In the genomic region with DNA sequence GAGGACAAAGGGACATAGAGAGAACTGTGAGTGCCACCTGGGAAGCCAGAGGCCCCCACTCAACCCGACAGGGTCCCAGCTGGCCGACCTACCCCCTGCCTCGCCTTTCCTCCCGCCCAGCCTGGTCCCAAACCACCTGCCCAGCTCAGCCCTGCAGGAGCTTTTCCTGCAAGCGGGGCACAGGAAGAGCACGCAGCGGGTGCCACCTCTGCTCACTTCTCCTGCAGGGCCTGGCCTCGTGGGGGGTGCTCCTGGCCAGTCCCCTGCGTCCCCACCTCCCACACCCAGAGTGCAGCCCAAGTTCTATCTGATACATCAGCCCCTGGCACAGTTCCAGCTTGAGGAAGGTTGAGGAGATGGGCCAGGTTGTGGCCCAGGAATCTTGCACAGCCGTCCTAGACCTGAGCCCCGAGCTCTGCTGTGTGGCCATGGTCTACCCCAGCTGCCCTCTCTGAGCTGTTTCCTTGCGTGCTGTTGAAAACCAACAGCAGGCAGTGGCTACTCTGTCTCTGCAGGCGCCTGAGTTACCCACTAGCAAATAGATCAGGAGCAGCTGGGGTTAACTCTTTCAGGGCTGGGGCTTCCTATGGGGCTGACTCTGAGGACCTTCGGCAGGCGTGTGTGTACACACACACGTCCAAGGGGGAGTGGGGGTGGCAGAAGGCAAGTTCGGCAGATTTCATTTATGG, we compare ENCODE assay signal across 8 cellular contexts. TPM values are rescaled to one million over a fixed set of nuclear protein-coding genes. Genes with fewer than 3 reads are reported as not detected.
DNase-seq lines count a peak whose midpoint lies in the region; ATAC-seq and TF ChIP-seq lines count a peak whose summit lies in the region.

No MANE protein-coding gene starts in this region.

- H3K9me3 Mint-ChIP-seq in activated naive CD4-positive, alpha-beta T cell treated with anti-CD3 and anti-CD28 coated beads for 36 hours = no peaks in the 10 kb centered on the region

- ATAC-seq in T-helper 17 cell = no peak
- ATAC-seq in HG03039 (IDR thresholded peaks at IDR 0.05; ENCODE audit: unreplicated experiment) = no peak

- H3K27ac Mint-ChIP-seq in activated naive CD4-positive, alpha-beta T cell treated with anti-CD3 and anti-CD28 coated beads for 36 hours = no peak overlapping the region
- H3K27ac Mint-ChIP-seq in T-helper 17 cell = peak overlapping the region; percentile 24

- H3K4me3 ChIP-seq in iPS-20b (ENCODE audit: low read length) = peak overlapping the region; percentile 84
- H3K4me3 ChIP-seq in tibial artery = peak overlapping the region; percentile 67 to 72

- no peak for DNase-seq in activated naive CD4-positive, alpha-beta T cell treated with anti-CD3 and anti-CD28 coated beads for 36 hours
- no peak for DNase-seq in activated naive CD4-positive, alpha-beta T cell (lab: John Stamatoyannopoulos, UW)
- DNase-seq in T-helper 17 cell (no peak), tibial artery (no peak), SKM-1 treated with dmso at 0.1 percent for 144 hours (lab: John Stamatoyannopoulos, UW; ENCODE audit: unreplicated experiment) (no peak), A172 (ENCODE audit: low spot score) (no peak)

- H3K9me3 ChIP-seq in T-helper 17 cell (ENCODE audit: control insufficient read depth, low read length, poor library complexity, severe bottlenecking) (no peaks in the 10 kb centered on the region), iPS-20b (ENCODE audit: insufficient read depth, low read depth, low read length) (no peaks in the 10 kb centered on the region), tibial artery (no peaks in the 10 kb centered on the region)

- intact Hi-C loops in activated naive CD4-positive, alpha-beta T cell treated with anti-CD3 and anti-CD28 coated beads for 36 hours (cut with micrococcal nuclease) = no loop called here
- intact Hi-C loops in tibial artery (cut with DNase I; ENCODE audit: low total_unique reads) = no loop called here

- peaks cover 21% of the 10 kb centered on the region for H3K4me1 Mint-ChIP-seq in activated naive CD4-positive, alpha-beta T cell treated with anti-CD3 and anti-CD28 coated beads for 36 hours (ENCODE audit: low read depth)
- H3K4me1 Mint-ChIP-seq in T-helper 17 cell = peaks cover 27% of the 10 kb centered on the region

- CTCF ChIA-PET in activated naive CD4-positive, alpha-beta T cell treated with anti-CD3 and anti-CD28 coated beads for 36 hours (lab: Charles Lee) = interaction anchor here (1.3 kb wide), 1 partner anchor 14 kb away, joined by 5 read pairs; no protein-coding TSS in a partner anchor

- H3K27me3 ChIP-seq in iPS-20b (ENCODE audit: insufficient read depth, low read length) (peaks cover 4% of the 10 kb centered on the region), tibial artery (no peaks in the 10 kb centered on the region)

- no peaks in the 10 kb centered on the region for H3K27me3 Mint-ChIP-seq in activated naive CD4-positive, alpha-beta T cell treated with anti-CD3 and anti-CD28 coated beads for 36 hours (ENCODE audit: low read depth)
- no peaks in the 10 kb centered on the region for H3K27me3 Mint-ChIP-seq in T-helper 17 cell

- peak overlapping the region; percentile 82 for H3K4me3 Mint-ChIP-seq in activated naive CD4-positive, alpha-beta T cell treated with anti-CD3 and anti-CD28 coated beads for 36 hours
- peak overlapping the region; percentile 94 for H3K4me3 Mint-ChIP-seq in T-helper 17 cell

- H3K36me3 ChIP-seq in iPS-20b (ENCODE audit: insufficient read depth, low read depth, low read length) (peaks cover 33% of the 10 kb centered on the region), tibial artery (peaks cover 0 to 22% (median 4%) of the 10 kb centered on the region in 3 donors)

- no peak for TF ChIP-seq CTCF in tibial artery (IDR thresholded peaks at IDR 0.05)

- H3K27ac ChIP-seq in iPS-20b (ENCODE audit: low read length) (no peak overlapping the region), tibial artery (peak overlapping the region; percentile 98)

- H3K36me3 Mint-ChIP-seq in activated naive CD4-positive, alpha-beta T cell treated with anti-CD3 and anti-CD28 coated beads for 36 hours (ENCODE audit: low read depth) = peaks cover 11% of the 10 kb centered on the region
- no peaks in the 10 kb centered on the region for H3K36me3 Mint-ChIP-seq in T-helper 17 cell (ENCODE audit: low read depth)

- H3K9ac ChIP-seq in iPS-20b (ENCODE audit: low read depth, low read length) = no peak overlapping the region; the same call in 1 of the 2 replicates

- peaks cover 17% of the 10 kb centered on the region for H3K4me1 ChIP-seq in iPS-20b (ENCODE audit: insufficient read depth, low read length)
- H3K4me1 ChIP-seq in tibial artery = peaks cover 0 to 81% (median 68%) of the 10 kb centered on the region in 4 donors

RNA-seq across cellular contexts. Expression of a gene that starts 1.7 kb away (rescaled TPM):
- 10 to 100 TPM; 12.7 to 14.3 TPM for total RNA-seq in activated naive CD4-positive, alpha-beta T cell treated with anti-CD3 and anti-CD28 coated beads for 36 hours
- total RNA-seq in T-helper 17 cell = 10 to 100 TPM; 10.2 to 12.2 TPM
- total RNA-seq in A172 (2014; rRNA removed; shearing (Covaris generic)) = 64.0 and 65.7 TPM in 2 replicates

RNA-seq across cellular contexts. Expression of a gene that starts 5.8 kb away (rescaled TPM):
- total RNA-seq in activated naive CD4-positive, alpha-beta T cell treated with anti-CD3 and anti-CD28 coated beads for 36 hours = 1 to 10 TPM in 1 of 2 experiments, under 1 TPM in 1; 0.96 to 1.0 TPM
- 1 to 10 TPM in 1 of 2 donors, under 1 TPM in 1; 0.89 to 1.2 TPM for total RNA-seq in T-helper 17 cell
- total RNA-seq in A172 (2014; rRNA removed; shearing (Covaris generic)) = not detected in 2 replicates

RNA-seq across cellular contexts. Expression of a gene that starts 10.4 kb away (rescaled TPM):
- under 1 TPM; 0.15 to 0.38 TPM for total RNA-seq in activated naive CD4-positive, alpha-beta T cell treated with anti-CD3 and anti-CD28 coated beads for 36 hours
- total RNA-seq in T-helper 17 cell = under 1 TPM; 0.13 to 0.45 TPM
- 0.05 TPM in 1 of 2 replicates, not detected in the other for total RNA-seq in A172 (2014; rRNA removed; shearing (Covaris generic))

RNA-seq across cellular contexts. Expression of a gene that starts 13.6 kb away (rescaled TPM):
- total RNA-seq in activated naive CD4-positive, alpha-beta T cell treated with anti-CD3 and anti-CD28 coated beads for 36 hours = 10 to 100 TPM; 69.3 to 70.0 TPM
- total RNA-seq in T-helper 17 cell = 10 to 100 TPM in 1 of 2 donors, 1 to 10 TPM in 1; 2.6 to 11.5 TPM
- total RNA-seq in A172 (2014; rRNA removed; shearing (Covaris generic)) = 58.7 and 68.1 TPM in 2 replicates

RNA-seq across cellular contexts. Expression of a gene that starts 47.5 kb away (rescaled TPM):
- total RNA-seq in activated naive CD4-positive, alpha-beta T cell treated with anti-CD3 and anti-CD28 coated beads for 36 hours = 10 to 100 TPM in 1 of 2 experiments, 1 to 10 TPM in 1; 9.5 to 10.3 TPM
- total RNA-seq in T-helper 17 cell = 1 to 10 TPM; 3.7 to 4.0 TPM
- 10.2 and 11.2 TPM in 2 replicates for total RNA-seq in A172 (2014; rRNA removed; shearing (Covaris generic))
